In genomic region chr2:173161516-173161915, GRCh38 we compare ENCODE assay signal across 1 cellular context.
TF ChIP-seq lines count a peak whose summit lies in the region.

No MANE protein-coding gene starts in this region.

TF ChIP-seq in IMR-90, 13 proteins besides CTCF, POLR2A, EP300 and RAD21:
- TF ChIP-seq ELK1 (IDR thresholded peaks at IDR 0.05; ENCODE audit: borderline replicate concordance, low read depth, low read length) (no peak), BHLHE40 (IDR thresholded peaks at IDR 0.05; ENCODE audit: low read depth, low read length) (no peak), CHD1 (IDR thresholded peaks at IDR 0.05; ENCODE audit: low read depth, low read length) (no peak), RFX5 (IDR thresholded peaks at IDR 0.05; ENCODE audit: low read depth, low read length) (no peak), CEBPB (IDR thresholded peaks at IDR 0.05; ENCODE audit: low read depth, low read length) (no peak), MAZ (IDR thresholded peaks at IDR 0.05; ENCODE audit: borderline replicate concordance, low read depth, low read length) (no peak), USF2 (IDR thresholded peaks at IDR 0.05; ENCODE audit: low read depth, low read length) (no peak), RCOR1 (IDR thresholded peaks at IDR 0.05; ENCODE audit: insufficient replicate concordance, low read length) (no peak), FOS (IDR thresholded peaks at IDR 0.05; ENCODE audit: low read depth, low read length) (no peak), NFE2L2 (IDR thresholded peaks at IDR 0.05; ENCODE audit: low read depth, low read length) (no peak)
